Comparison of ENCODE assay signal across 8 cellular contexts in the genomic region with DNA sequence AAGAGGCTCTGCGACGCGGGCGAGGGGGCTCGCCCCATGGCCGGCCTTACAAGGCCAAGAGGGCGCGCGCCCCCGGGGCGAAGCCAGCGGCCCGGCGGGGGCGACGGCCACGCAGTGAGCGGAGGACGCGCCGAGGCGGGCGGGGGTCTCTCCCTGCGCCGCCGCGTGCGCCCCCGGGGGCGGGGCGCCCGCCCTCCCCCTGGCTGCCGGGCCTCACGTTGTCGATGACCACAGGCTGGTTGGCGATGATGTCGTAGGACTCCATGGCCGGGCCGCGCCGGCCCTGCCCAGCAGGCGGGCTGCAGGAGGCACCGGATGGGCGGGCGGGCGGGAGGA. TPM values are rescaled to one million over a fixed set of nuclear protein-coding genes. Genes with fewer than 3 reads are reported as not detected.
DNase-seq lines count a peak whose midpoint lies in the region; ATAC-seq and TF ChIP-seq lines count a peak whose summit lies in the region.

No MANE protein-coding gene starts in this region.

- CTCF ChIA-PET in HEK293 (lab: Yijun Ruan, JAX) = interaction anchor here (0.9 to 3.8 kb wide), 6 partner anchors 10 to 73 kb away, joined by 4 to 35 read pairs (median 6); no protein-coding TSS in a partner anchor

- H3K36me3 ChIP-seq in HEK293 (ENCODE audit: control insufficient read depth in 2 of 2, insufficient read depth in 1 of 2, low read length in 2 of 2) (peaks cover 0 to 26% of the 10 kb centered on the region in 2 experiments; a peak in 2 of 3 replicates), body of pancreas (replicated peaks in 1 of 2; ENCODE audit: insufficient read depth in 1 of 2, low read depth in 2 of 2) (peaks cover under 1 to 5% of the 10 kb centered on the region in 2 donors), mucosa of rectum (ENCODE audit: control insufficient read depth in 2 of 2, insufficient read depth in 2 of 2, low read length in 2 of 2) (peaks cover 9 to 15% of the 10 kb centered on the region in 2 donors)

- no peak for ATAC-seq in body of pancreas
- ATAC-seq in HG03108 (IDR thresholded peaks at IDR 0.05; ENCODE audit: unreplicated experiment) = no peak

- no peaks in the 10 kb centered on the region for H3K27me3 ChIP-seq in body of pancreas
- H3K27me3 ChIP-seq in mucosa of rectum (ENCODE audit: control insufficient read depth in 2 of 2, insufficient read depth in 2 of 2, low read length in 2 of 2) = no peaks in the 10 kb centered on the region

- peak overlapping the region; percentile 95 for H3K27ac ChIP-seq in HEK293 (ENCODE audit: extremely low read depth, low read depth, low read length)
- peak overlapping the region; percentile 90 to 100 (median 95) for H3K27ac ChIP-seq in body of pancreas
- peak overlapping the region; percentile 94 to 97 for H3K27ac ChIP-seq in mucosa of rectum (ENCODE audit: low read depth in 2 of 2, low read length in 2 of 2)

- H3K4me1 ChIP-seq in HEK293 (ENCODE audit: control insufficient read depth, insufficient read depth, low read length) (0 out of 2 replicates have a peak, but pooled peaks cover 2% of the 10 kb centered on the region), body of pancreas (peaks cover 33% of the 10 kb centered on the region), mucosa of rectum (ENCODE audit: control insufficient read depth in 2 of 2, insufficient read depth in 2 of 2, low read length in 2 of 2) (peaks cover 14 to 18% of the 10 kb centered on the region in 2 donors)

- no CpG with 5 or more reads among the region's 46 CpGs for WGBS in body of pancreas, 2 donors

- TF ChIP-seq POLR2A in body of pancreas (IDR thresholded peaks at IDR 0.05) = no peak

- DNase-seq in AG10803 (ENCODE audit: low read depth) = no peak
- DNase-seq in body of pancreas = no peak
- no peak for DNase-seq in stimulated activated CD4-positive, alpha-beta T cell treated with anti-CD3 and anti-CD28 coated beads, Interleukin-12 subunit alpha, Interleukin-12 subunit beta, amount 100 ng/mL, for 4 hours
- DNase-seq in SIG-M5 (lab: John Stamatoyannopoulos, UW) = no peak
- no peak for DNase-seq in DMS153 treated with DMSO at 0.1 percent for 48 hours (lab: John Stamatoyannopoulos, UW; ENCODE audit: unreplicated experiment)

- intact Hi-C loops in body of pancreas (cut with DNase I) = no loop called here

- H3K9ac ChIP-seq in mucosa of rectum (ENCODE audit: low read depth in 1 of 2, low read length in 2 of 2) = peak overlapping the region; percentile 96 to 97

- TF ChIP-seq CTCF in AG10803 (conservative IDR thresholded peaks at IDR 0.05; ENCODE audit: low read length) (no peak), HEK293 (tag by site-specific recombination; IDR thresholded peaks at IDR 0.05) (no peak), body of pancreas (IDR thresholded peaks at IDR 0.05) (peak in 2 of 7 experiments; percentile 15 to 22)

- H3K4me3 ChIP-seq in AG10803 (ENCODE audit: low read length) (peak overlapping the region; percentile 78), HEK293 (ENCODE audit: low read depth, low read length) (peak overlapping the region; percentile 65), body of pancreas (peak overlapping the region; percentile 42 to 64), mucosa of rectum (ENCODE audit: low read length in 2 of 2) (peak overlapping the region; percentile 76 to 99)

- H3K9me3 ChIP-seq in HEK293 (ENCODE audit: control insufficient read depth, insufficient read depth, low read depth, low read length) = no peaks in the 10 kb centered on the region
- H3K9me3 ChIP-seq in body of pancreas = no peaks in the 10 kb centered on the region
- no peaks in the 10 kb centered on the region for H3K9me3 ChIP-seq in mucosa of rectum (ENCODE audit: control insufficient read depth in 2 of 2, low read length in 2 of 2)

- POLR2A ChIA-PET in HEK293 (lab: Yijun Ruan, JAX) = interaction anchor here (1.4 to 7.6 kb wide), 5 partner anchors 15 to 74 kb away, joined by 3 to 183 read pairs (median 5); a partner anchor contains a TSS

TF ChIP-seq in HEK293, 187 proteins besides CTCF, POLR2A, EP300 and RAD21:
- no peak for TF ChIP-seq ZNF76 (tag by site-specific recombination; IDR thresholded peaks at IDR 0.05; ENCODE audit: borderline replicate concordance, low read depth)
- TF ChIP-seq ZNF530 (tag by site-specific recombination; IDR thresholded peaks at IDR 0.05; ENCODE audit: low read depth) = no peak
- no peak for TF ChIP-seq ZNF404 (tag by site-specific recombination; IDR thresholded peaks at IDR 0.05)
- TF ChIP-seq ZNF768 (tag by site-specific recombination; IDR thresholded peaks at IDR 0.05) = no peak
- TF ChIP-seq ZNF302 (tag by site-specific recombination; IDR thresholded peaks at IDR 0.05; ENCODE audit: low read depth) = no peak
- TF ChIP-seq ZNF394 (tag by site-specific recombination; IDR thresholded peaks at IDR 0.05; ENCODE audit: borderline replicate concordance) = no peak
- TF ChIP-seq ZNF626 (tag by site-specific recombination; IDR thresholded peaks at IDR 0.05) = no peak
- no peak for TF ChIP-seq ZNF560 (tag by site-specific recombination; IDR thresholded peaks at IDR 0.05; ENCODE audit: borderline replicate concordance)
- TF ChIP-seq ZNF239 (tag by site-specific recombination; IDR thresholded peaks at IDR 0.05) = no peak
- no peak for TF ChIP-seq ZNF140 (tag by site-specific recombination; IDR thresholded peaks at IDR 0.05)
- TF ChIP-seq ZNF214 (tag by site-specific recombination; IDR thresholded peaks at IDR 0.05; ENCODE audit: borderline replicate concordance) = no peak

RNA-seq across cellular contexts. Expression of a gene that starts 0.2 kb away (rescaled TPM):
- total RNA-seq in body of pancreas = 10 to 100 TPM; 57.6 to 74.2 TPM

RNA-seq across cellular contexts. Expression of a gene that starts 5.9 kb away (rescaled TPM):
- total RNA-seq in body of pancreas = 10 to 100 TPM; 21.3 to 47.1 TPM

RNA-seq across cellular contexts. Expression of a gene that starts 17.7 kb away (rescaled TPM):
- total RNA-seq in body of pancreas = 100 to 1,000 TPM; 202 to 336 TPM

RNA-seq across cellular contexts. Expression of a gene that starts 49.8 kb away (rescaled TPM):
- 1 to 10 TPM; 2.1 to 4.0 TPM for total RNA-seq in body of pancreas
